Comparison of ENCODE assay signal across 16 cellular contexts in the genomic region with DNA sequence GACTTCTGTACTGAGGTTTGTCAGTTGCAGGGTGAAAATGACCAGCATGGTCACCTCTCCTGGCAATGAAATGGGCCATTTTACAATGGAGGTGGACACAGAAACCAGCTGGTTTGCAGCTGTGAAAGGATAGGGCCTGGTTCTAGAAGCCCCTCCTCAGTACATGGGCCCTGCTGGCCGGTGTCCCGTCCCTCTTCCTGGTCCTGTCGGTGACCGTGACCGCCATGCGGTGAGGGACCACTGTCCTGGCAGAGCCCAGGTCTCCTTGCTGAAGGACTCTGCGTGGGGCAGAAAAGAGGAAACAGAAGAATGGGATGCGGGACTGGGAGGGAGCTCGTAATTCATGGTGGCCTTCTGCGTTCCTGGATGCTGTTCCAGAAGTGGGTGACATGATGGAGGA.
DNase-seq lines count a peak whose midpoint lies in the region; ATAC-seq and TF ChIP-seq lines count a peak whose summit lies in the region.
"Had no signal": no experiment of that assay in that cellular context is flagged by ENCODE, and none has a peak within 500 bp of the region (broad histone marks: within the 10 kb centered on the region; RNA-seq: fewer than 3 reads in every experiment).

No MANE protein-coding gene starts in this region.

- H3K4me3 ChIP-seq in H7 (ENCODE audit: insufficient read depth, low read depth, low read length) (no peak overlapping the region), coronary artery (no peak overlapping the region), spleen (no peak overlapping the region)
- H3K4me3 ChIP-seq: BLaER1 had no signal

- no peaks in the 10 kb centered on the region for H3K36me3 Mint-ChIP-seq in nephron progenitor cell (ENCODE audit: low read depth)
- H3K36me3 Mint-ChIP-seq: CD4-positive, CD25-positive, alpha-beta regulatory T cell had no signal

- peaks cover 10% of the 10 kb centered on the region for H3K27me3 Mint-ChIP-seq in nephron progenitor cell (ENCODE audit: low read depth, poor library complexity)
- H3K27me3 Mint-ChIP-seq: CD4-positive, CD25-positive, alpha-beta regulatory T cell had no signal

- DNase-seq in H7: peak; percentile 16
- DNase-seq in coronary artery (ENCODE audit: low spot score): peak; percentile 46
- no peak for DNase-seq in nephron progenitor cell
- peak; percentile 65 for DNase-seq in spleen
- no peak for DNase-seq in MV-4-11 (lab: John Stamatoyannopoulos, UW)
- DNase-seq: CD4-positive, CD25-positive, alpha-beta regulatory T cell; KBM-7; NCI-H1105 treated with DMSO at 0.1 percent for 48 hours; NCI-H2081; NCI-H2227 treated with DMSO at 0.1 percent for 48 hours; NCI-H69; RPMI8226; SHP77 treated with DMSO at 0.1 percent for 48 hours had no signal

- H3K27me3 ChIP-seq in H7 (ENCODE audit: control insufficient read depth, insufficient read depth, low read length) (no peaks in the 10 kb centered on the region), spleen (replicated peaks in 1 of 7) (peaks cover 0 to 14% (median 0%) of the 10 kb centered on the region in 7 donors)
- H3K27me3 ChIP-seq: BLaER1 had no signal

- H3K27ac ChIP-seq in coronary artery (no peak overlapping the region), spleen (no peak overlapping the region)
- H3K27ac ChIP-seq: BLaER1 had no signal

- ATAC-seq in HG02571 (IDR thresholded peaks at IDR 0.05; ENCODE audit: unreplicated experiment) (no peak), HG02884 (IDR thresholded peaks at IDR 0.05; ENCODE audit: unreplicated experiment) (no peak)

- intact Hi-C loops in spleen (cut with DNase I; ENCODE audit: low total_unique reads): no loop called here

- H3K36me3 ChIP-seq in H7 (replicated peaks; ENCODE audit: control insufficient read depth, insufficient read depth, low read length) (no peaks in the 10 kb centered on the region), spleen (no peaks in the 10 kb centered on the region)
- H3K36me3 ChIP-seq: BLaER1 had no signal

- no peaks in the 10 kb centered on the region for H3K4me1 ChIP-seq in spleen
- H3K4me1 ChIP-seq: BLaER1 had no signal

- no peaks in the 10 kb centered on the region for H3K9me3 ChIP-seq in spleen
- H3K9me3 ChIP-seq: BLaER1 had no signal

- no peaks in the 10 kb centered on the region for H3K9me3 Mint-ChIP-seq in nephron progenitor cell
- H3K9me3 Mint-ChIP-seq: CD4-positive, CD25-positive, alpha-beta regulatory T cell had no signal

- H3K4me3 Mint-ChIP-seq in nephron progenitor cell: no peak overlapping the region
- H3K4me3 Mint-ChIP-seq: CD4-positive, CD25-positive, alpha-beta regulatory T cell had no signal

- WGBS in spleen, 5 donors: 72 to 90% (median 82%) methylated on average over 8 to 10 of the region's 10 CpGs

- TF ChIP-seq CTCF in coronary artery (IDR thresholded peaks at IDR 0.05) (no peak), nephron progenitor cell (IDR thresholded peaks at IDR 0.05) (no peak), spleen (IDR thresholded peaks at IDR 0.05 in 8 of 11, conservative IDR thresholded peaks at IDR 0.05 in 3 of 11) (no peak)

- H3K27ac Mint-ChIP-seq in nephron progenitor cell: peak overlapping the region; percentile 9
- H3K27ac Mint-ChIP-seq: CD4-positive, CD25-positive, alpha-beta regulatory T cell had no signal

- TF ChIP-seq POLR2A in spleen (IDR thresholded peaks at IDR 0.05): no peak

- H3K4me1 Mint-ChIP-seq in nephron progenitor cell: peaks cover 20% of the 10 kb centered on the region
- H3K4me1 Mint-ChIP-seq: CD4-positive, CD25-positive, alpha-beta regulatory T cell had no signal

Comparison
In these comparisons a context has a peak if more than half of its experiments do, and no peak if none do; other contexts are left out.
1. DNase-seq: peak in H7 (single experiment), coronary artery (single experiment) and spleen (single experiment); none in nephron progenitor cell (single experiment) and MV-4-11 (single experiment).